In the genomic region with DNA sequence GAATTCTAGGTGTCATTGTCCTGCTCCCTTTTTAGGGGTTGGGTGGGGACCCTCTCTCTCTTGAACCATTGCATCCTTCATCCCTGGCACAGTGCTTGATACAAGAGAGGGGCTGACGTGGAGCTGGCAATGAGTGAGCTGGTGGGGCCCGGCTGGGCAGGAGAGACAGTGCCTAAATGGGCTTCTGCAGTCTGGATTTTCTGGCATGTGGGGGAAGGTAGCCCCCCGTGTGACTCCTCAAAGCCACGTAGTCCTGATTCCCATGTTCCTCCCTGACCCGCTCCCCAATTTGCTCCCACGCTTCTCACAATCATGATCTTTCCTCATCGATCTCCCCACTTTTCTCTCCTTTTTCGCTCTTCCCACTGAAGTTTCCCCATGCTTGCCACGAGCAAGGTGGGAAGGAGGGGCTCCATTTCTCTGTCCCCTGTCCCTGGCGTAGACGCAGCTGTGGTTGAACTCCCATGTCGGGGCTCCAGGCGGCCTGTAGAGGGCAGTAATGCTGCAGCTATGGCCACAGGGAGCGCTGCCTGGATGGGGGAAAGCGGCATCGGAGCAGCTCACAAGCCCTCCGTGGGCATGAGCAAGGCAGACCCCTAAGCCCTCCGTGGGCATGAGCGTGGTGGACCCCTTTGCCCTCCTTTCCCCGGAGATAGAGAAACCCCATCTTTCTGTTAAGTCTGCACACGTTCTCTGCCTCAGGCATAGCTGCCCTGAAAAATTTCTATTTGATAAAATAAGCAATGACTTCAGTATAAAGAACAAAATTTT, we compare ENCODE assay signal across 8 cellular contexts.
DNase-seq lines count a peak whose midpoint lies in the region; ATAC-seq and TF ChIP-seq lines count a peak whose summit lies in the region.

No MANE protein-coding gene starts in this region.

- H3K4me3 ChIP-seq in AG04449 (ENCODE audit: low read depth, low read length) (peak overlapping the region; percentile 27; the same call in 1 of the 2 replicates), astrocyte of the spinal cord (ENCODE audit: low read depth, low read length) (peak overlapping the region; percentile 17)

- DNase-seq in AG04449 (ENCODE audit: low read depth, low spot score): no peak
- DNase-seq in NCI-H146 treated with DMSO at 0.1 percent for 48 hours (lab: John Stamatoyannopoulos, UW; ENCODE audit: unreplicated experiment): peak; percentile 23
- DNase-seq in UCSD-AML1 (lab: John Stamatoyannopoulos, UW; ENCODE audit: unreplicated experiment): peak; percentile 46
- peak; percentile 60 for DNase-seq in astrocyte of the spinal cord (ENCODE audit: low read depth, low spot score)
- peak; percentile 80 for DNase-seq in iPS-NIHi11 (ENCODE audit: low spot score)
- DNase-seq in stimulated activated CD4-positive, alpha-beta T cell treated with anti-CD3 and anti-CD28 coated beads, Interleukin-12 subunit alpha, Interleukin-12 subunit beta, amount 100 ng/mL, for 48 hours (ENCODE audit: low read depth in 2 of 3, low spot score in 1 of 3): peak; percentile 39 to 66 (median 62)

- in situ Hi-C loops in astrocyte of the spinal cord (cut with HindIII; ENCODE audit: low sequenced_read_pairs): no loop called here

- POLR2A ChIA-PET in AG04449 (lab: Yijun Ruan, JAX): interaction anchor here (0.5 to 0.8 kb wide), 2 partner anchors 36 to 70 kb away, joined by 3 read pairs; no protein-coding TSS in a partner anchor

- CTCF ChIA-PET in AG04449 (lab: Yijun Ruan, JAX): interaction anchor here (0.9 to 2.8 kb wide), 26 partner anchors 8 to 1371 kb away, joined by 3 to 15 read pairs (median 4); no protein-coding TSS in a partner anchor

- ATAC-seq in GM18909 (IDR thresholded peaks at IDR 0.05; ENCODE audit: poor library complexity, unreplicated experiment): peak; percentile 42
- ATAC-seq in GM21447 (IDR thresholded peaks at IDR 0.05; ENCODE audit: unreplicated experiment): no peak

- TF ChIP-seq CTCF in AG04449 (IDR thresholded peaks at IDR 0.05; ENCODE audit: insufficient read depth, low read length, missing control alignments) (peak; percentile 97), astrocyte of the spinal cord (IDR thresholded peaks at IDR 0.05; ENCODE audit: low read depth, low read length) (peak; percentile 99)
